16 cellular contexts compared by ENCODE assay signal in the genomic region with DNA sequence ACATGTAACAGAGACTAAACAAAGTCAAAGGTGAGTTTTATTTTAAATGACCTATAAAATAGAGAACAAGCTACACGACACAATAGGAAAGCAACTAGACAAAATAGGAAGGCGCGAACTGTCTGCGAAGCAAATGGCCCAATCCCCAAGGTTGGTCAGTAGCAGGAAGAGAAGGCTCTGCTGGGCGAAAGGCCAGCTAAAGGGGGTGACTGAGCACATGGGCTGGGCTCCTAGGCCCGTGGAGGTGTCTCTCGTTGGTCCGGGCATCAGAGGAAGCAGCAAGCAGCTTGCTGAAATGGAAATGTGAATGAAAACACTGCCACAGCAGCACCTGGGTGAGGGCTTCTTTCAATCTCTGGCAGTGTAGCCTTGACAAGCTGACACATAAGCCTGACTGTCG.
DNase-seq lines count a peak whose midpoint lies in the region; ATAC-seq and TF ChIP-seq lines count a peak whose summit lies in the region.
"Had no signal": no experiment of that assay in that cellular context is flagged by ENCODE, and none has a peak within 500 bp of the region (broad histone marks: within the 10 kb centered on the region; RNA-seq: fewer than 3 reads in every experiment).

No MANE protein-coding gene starts in this region.

- peak overlapping the region; percentile 68 for H3K27ac Mint-ChIP-seq in stimulated activated naive CD8-positive, alpha-beta T cell treated with anti-CD3 and anti-CD28 coated beads, Interleukin-15, Interleukin-2, amounts not matched to agents 100 ng/mL and 50 ng/mL, for 24 hours
- H3K27ac Mint-ChIP-seq in activated naive CD8-positive, alpha-beta T cell treated with anti-CD3 and anti-CD28 coated beads for 36 hours: peak overlapping the region; percentile 67
- H3K27ac Mint-ChIP-seq in mesothelial cell of epicardium: peak overlapping the region; percentile 71

- H3K27ac ChIP-seq in upper lobe of right lung: no peak overlapping the region
- H3K27ac ChIP-seq: parathyroid adenoma had no signal

- H3K27me3 ChIP-seq in upper lobe of right lung: no peaks in the 10 kb centered on the region
- H3K27me3 ChIP-seq: spleen had no signal

- DNase-seq in stimulated activated naive CD8-positive, alpha-beta T cell treated with anti-CD3 and anti-CD28 coated beads, Interleukin-15, Interleukin-2, amounts not matched to agents 100 U/mL and 50 U/mL, for 24 hours: no peak
- no peak for DNase-seq in activated naive CD8-positive, alpha-beta T cell treated with anti-CD3 and anti-CD28 coated beads for 36 hours
- DNase-seq in mesothelial cell of epicardium (ENCODE audit: low spot score in 2 of 2, unreplicated experiment in 2 of 2): no peak
- peak; percentile 62 for DNase-seq in upper lobe of right lung
- DNase-seq in HK-2 (ENCODE audit: unreplicated experiment): no peak
- DNase-seq in DMS53 treated with DMSO at 0.1 percent for 48 hours (lab: John Stamatoyannopoulos, UW; ENCODE audit: unreplicated experiment): no peak
- DNase-seq: activated CD4-positive, alpha-beta T cell treated with anti-CD3 and anti-CD28 coated beads for 48 hours; DMS 273 treated with DMSO at 0.1 percent for 48 hours; KG1; NK-92 treated with Interleukin-12 subunit alpha and Interleukin-12 subunit beta, amount 100 ng/mL, for 24 hours; SHP77; spleen; T-helper 9 cell had no signal

- H3K4me1 ChIP-seq in upper lobe of right lung: peaks cover 27% of the 10 kb centered on the region
- H3K4me1 ChIP-seq: parathyroid adenoma had no signal

- H3K36me3 ChIP-seq in upper lobe of right lung: no peaks in the 10 kb centered on the region

- no peaks in the 10 kb centered on the region for H3K27me3 Mint-ChIP-seq in stimulated activated naive CD8-positive, alpha-beta T cell treated with anti-CD3 and anti-CD28 coated beads, Interleukin-15, Interleukin-2, amounts not matched to agents 100 ng/mL and 50 ng/mL, for 24 hours
- no peaks in the 10 kb centered on the region for H3K27me3 Mint-ChIP-seq in activated naive CD8-positive, alpha-beta T cell treated with anti-CD3 and anti-CD28 coated beads for 36 hours
- no peaks in the 10 kb centered on the region for H3K27me3 Mint-ChIP-seq in mesothelial cell of epicardium (ENCODE audit: low read depth)

- peaks cover 22% of the 10 kb centered on the region for H3K36me3 Mint-ChIP-seq in stimulated activated naive CD8-positive, alpha-beta T cell treated with anti-CD3 and anti-CD28 coated beads, Interleukin-15, Interleukin-2, amounts not matched to agents 100 ng/mL and 50 ng/mL, for 24 hours (ENCODE audit: low read depth)
- peaks cover 44% of the 10 kb centered on the region for H3K36me3 Mint-ChIP-seq in activated naive CD8-positive, alpha-beta T cell treated with anti-CD3 and anti-CD28 coated beads for 36 hours
- H3K36me3 Mint-ChIP-seq in mesothelial cell of epicardium: peaks cover 3% of the 10 kb centered on the region

- intact Hi-C loops in upper lobe of right lung (cut with DNase I): no loop called here

- peak overlapping the region; percentile 3 for H3K4me3 Mint-ChIP-seq in stimulated activated naive CD8-positive, alpha-beta T cell treated with anti-CD3 and anti-CD28 coated beads, Interleukin-15, Interleukin-2, amounts not matched to agents 100 ng/mL and 50 ng/mL, for 24 hours
- no peak overlapping the region for H3K4me3 Mint-ChIP-seq in activated naive CD8-positive, alpha-beta T cell treated with anti-CD3 and anti-CD28 coated beads for 36 hours
- H3K4me3 Mint-ChIP-seq in mesothelial cell of epicardium: no peak overlapping the region

- H3K4me1 Mint-ChIP-seq in stimulated activated naive CD8-positive, alpha-beta T cell treated with anti-CD3 and anti-CD28 coated beads, Interleukin-15, Interleukin-2, amounts not matched to agents 100 ng/mL and 50 ng/mL, for 24 hours (ENCODE audit: low read depth): peaks cover 94% of the 10 kb centered on the region
- H3K4me1 Mint-ChIP-seq in activated naive CD8-positive, alpha-beta T cell treated with anti-CD3 and anti-CD28 coated beads for 36 hours: peaks cover 85% of the 10 kb centered on the region
- H3K4me1 Mint-ChIP-seq in mesothelial cell of epicardium: peaks cover 42% of the 10 kb centered on the region

- no peak for ATAC-seq in stimulated activated naive CD8-positive, alpha-beta T cell treated with anti-CD3 and anti-CD28 coated beads, Interleukin-15, Interleukin-2, amounts not matched to agents 100 U/mL and 50 U/mL, for 24 hours
- ATAC-seq in upper lobe of right lung (peak; percentile 69), HG02798 (IDR thresholded peaks at IDR 0.05; ENCODE audit: poor library complexity, unreplicated experiment) (no peak)

- no peak overlapping the region for H3K4me3 ChIP-seq in upper lobe of right lung
- H3K4me3 ChIP-seq: spleen had no signal

- H3K9me3 ChIP-seq in upper lobe of right lung: no peaks in the 10 kb centered on the region
- H3K9me3 ChIP-seq: spleen had no signal

- H3K9me3 Mint-ChIP-seq in stimulated activated naive CD8-positive, alpha-beta T cell treated with anti-CD3 and anti-CD28 coated beads, Interleukin-15, Interleukin-2, amounts not matched to agents 100 ng/mL and 50 ng/mL, for 24 hours: no peaks in the 10 kb centered on the region
- H3K9me3 Mint-ChIP-seq in activated naive CD8-positive, alpha-beta T cell treated with anti-CD3 and anti-CD28 coated beads for 36 hours: no peaks in the 10 kb centered on the region
- no peaks in the 10 kb centered on the region for H3K9me3 Mint-ChIP-seq in mesothelial cell of epicardium

- TF ChIP-seq CTCF in mesothelial cell of epicardium (IDR thresholded peaks at IDR 0.05; ENCODE audit: unreplicated experiment) (no peak), upper lobe of right lung (IDR thresholded peaks at IDR 0.05) (no peak)
